ENCODE assay signal across 24 cellular contexts in genomic region chr22:35449829-35450689, GRCh38. TPM values are rescaled to one million over a fixed set of nuclear protein-coding genes. Genes with fewer than 3 reads are reported as not detected.
DNase-seq lines count a peak whose midpoint lies in the region; ATAC-seq and TF ChIP-seq lines count a peak whose summit lies in the region.
"Had no signal": no experiment of that assay in that cellular context is flagged by ENCODE, and none has a peak within 500 bp of the region (broad histone marks: within the 10 kb centered on the region; RNA-seq: fewer than 3 reads in every experiment).

No MANE protein-coding gene starts in this region.

- H3K9ac ChIP-seq in neural cell (ENCODE audit: low read length): no peak overlapping the region
- H3K9ac ChIP-seq: KMS-11 had no signal

- DNase-seq in NCI-H345 (lab: John Stamatoyannopoulos, UW) (peak; percentile 3), NCI-H345 treated with DMSO at 0.1 percent for 48 hours (lab: John Stamatoyannopoulos, UW; ENCODE audit: unreplicated experiment) (no peak), NCI-H1417 treated with DMSO at 0.1 percent for 48 hours (lab: John Stamatoyannopoulos, UW) (no peak), 8988T (no peak)
- no peak for DNase-seq in activated CD4-positive, alpha-beta T cell treated with anti-CD3 and anti-CD28 coated beads for 4 hours
- DNase-seq: Calu3, DMS79 treated with DMSO at 0.1 percent for 48 hours, GF-D8, HCEC 1CT, NCI-H1048, NCI-H1417, NCI-H1694 treated with DMSO at 0.1 percent for 48 hours, NCI-H2081, NCI-H2171 treated with DMSO at 0.1 percent for 48 hours, NCI-H446 treated with DMSO at 0.1 percent for 48 hours, NCI-H526, PC-9, SJCRH30 had no signal

- peak overlapping the region; percentile 39 for H3K27ac Mint-ChIP-seq in activated T-helper 17 cell treated with anti-CD3 and anti-CD28 coated beads, Interleukin-2, amount 50 U/mL, for 72 hours

- TF ChIP-seq RAD21 in neural cell (conservative IDR thresholded peaks at IDR 0.05): no peak

- H3K79me2 ChIP-seq in neural cell (replicated peaks; ENCODE audit: insufficient read depth, low read length): no peaks in the 10 kb centered on the region

- no peak for TF ChIP-seq EP300 in neural cell (conservative IDR thresholded peaks at IDR 0.05; ENCODE audit: poor library complexity, severe bottlenecking)

- H3K4me3 Mint-ChIP-seq in activated T-helper 17 cell treated with anti-CD3 and anti-CD28 coated beads, Interleukin-2, amount 50 U/mL, for 72 hours: no peak overlapping the region
- H3K4me3 Mint-ChIP-seq: IgD-negative memory B cell had no signal

- no peaks in the 10 kb centered on the region for H3K27me3 ChIP-seq in neural cell (ENCODE audit: insufficient read depth, low read depth, low read length)
- H3K27me3 ChIP-seq: SJCRH30 had no signal

- H3K4me1 ChIP-seq in HEK293 (ENCODE audit: control insufficient read depth, insufficient read depth, low read length): peaks cover 7% of the 10 kb centered on the region

- no peak for ATAC-seq in activated T-helper 17 cell treated with anti-CD3 and anti-CD28 coated beads, Interleukin-2, amount 50 U/mL, for 72 hours (replicated peaks)
- ATAC-seq: Right ventricle myocardium inferior had no signal

- no peaks in the 10 kb centered on the region for H3K9me3 Mint-ChIP-seq in activated T-helper 17 cell treated with anti-CD3 and anti-CD28 coated beads, Interleukin-2, amount 50 U/mL, for 72 hours
- H3K9me3 Mint-ChIP-seq: IgD-negative memory B cell had no signal

- H3K4me1 Mint-ChIP-seq in activated T-helper 17 cell treated with anti-CD3 and anti-CD28 coated beads, Interleukin-2, amount 50 U/mL, for 72 hours: peaks cover 4% of the 10 kb centered on the region

- H3K27me3 Mint-ChIP-seq in activated T-helper 17 cell treated with anti-CD3 and anti-CD28 coated beads, Interleukin-2, amount 50 U/mL, for 72 hours: no peaks in the 10 kb centered on the region
- H3K27me3 Mint-ChIP-seq: IgD-negative memory B cell had no signal

- H3K9me3 ChIP-seq in HEK293 (ENCODE audit: control insufficient read depth, insufficient read depth, low read depth, low read length): no peaks in the 10 kb centered on the region
- H3K9me3 ChIP-seq in neural cell (ENCODE audit: low read length): no peaks in the 10 kb centered on the region
- H3K9me3 ChIP-seq: SJCRH30 had no signal

- TF ChIP-seq CTCF in HEK293 (tag by site-specific recombination; IDR thresholded peaks at IDR 0.05) (no peak), neural cell (IDR thresholded peaks at IDR 0.05; ENCODE audit: poor library complexity, severe bottlenecking) (no peak)

- no peaks in the 10 kb centered on the region for H4K20me1 ChIP-seq in neural cell (ENCODE audit: insufficient read depth)

- H3K27ac ChIP-seq in HEK293 (ENCODE audit: extremely low read depth, low read depth, low read length): no peak overlapping the region
- peak overlapping the region; percentile 5 for H3K27ac ChIP-seq in neural cell (ENCODE audit: low read length)
- H3K27ac ChIP-seq: KMS-11, PC-9, SJCRH30 had no signal

- no peak overlapping the region for H3K4me2 ChIP-seq in neural cell (ENCODE audit: low read length)
- H3K4me2 ChIP-seq: KMS-11, PC-9 had no signal

- POLR2A ChIA-PET in HEK293 (lab: Yijun Ruan, JAX): no interaction called here

- H3K36me3 Mint-ChIP-seq in activated T-helper 17 cell treated with anti-CD3 and anti-CD28 coated beads, Interleukin-2, amount 50 U/mL, for 72 hours (ENCODE audit: low read depth): peaks cover 14% of the 10 kb centered on the region

- peaks cover 0 to 36% of the 10 kb centered on the region in 2 experiments; a peak in 1 of 3 replicates for H3K36me3 ChIP-seq in HEK293 (ENCODE audit: control insufficient read depth in 2 of 2, insufficient read depth in 1 of 2, low read length in 2 of 2)
- H3K36me3 ChIP-seq in neural cell (ENCODE audit: insufficient read depth, low read length): no peaks in the 10 kb centered on the region
- H3K36me3 ChIP-seq: SJCRH30 had no signal

- no peaks in the 10 kb centered on the region for H3F3A ChIP-seq in neural cell (ENCODE audit: insufficient read depth, low read length, poor library complexity, severe bottlenecking)

- no peaks in the 10 kb centered on the region for H3K9me2 ChIP-seq in neural cell (ENCODE audit: insufficient read depth, low read length)

- CTCF ChIA-PET in HEK293 (lab: Yijun Ruan, JAX): interaction anchor here (0.6 to 0.7 kb wide), 2 partner anchors 19 to 20 kb away, joined by 3 to 4 read pairs; no protein-coding TSS in a partner anchor

- no peak overlapping the region for H2AFZ ChIP-seq in neural cell (ENCODE audit: low read depth, low read length)
- H2AFZ ChIP-seq: PC-9 had no signal

- no peak overlapping the region for H3K4me3 ChIP-seq in HEK293 (ENCODE audit: low read depth, low read length)
- H3K4me3 ChIP-seq in neural cell (ENCODE audit: low read length): no peak overlapping the region
- H3K4me3 ChIP-seq: PC-9, SJCRH30 had no signal

TF ChIP-seq in HEK293, 187 proteins besides CTCF, POLR2A, EP300 and RAD21:
- TF ChIP-seq ZNF19 (tag by site-specific recombination; IDR thresholded peaks at IDR 0.05; ENCODE audit: low read depth): no peak
- TF ChIP-seq KLF1 (tag by site-specific recombination; IDR thresholded peaks at IDR 0.05): peak; percentile 65
- no peak for TF ChIP-seq ZNF843 (tag by site-specific recombination; IDR thresholded peaks at IDR 0.05)
- peak; percentile 73 for TF ChIP-seq ZIC2 (tag by site-specific recombination; IDR thresholded peaks at IDR 0.05)
- peak; percentile 80; the same call in 1 of the 2 replicates for TF ChIP-seq ZNF121 (tag by site-specific recombination; IDR thresholded peaks at IDR 0.05)
- TF ChIP-seq ZNF398 (tag by site-specific recombination; IDR thresholded peaks at IDR 0.05): peak; percentile 68; the same call in 1 of the 2 replicates
- TF ChIP-seq ZNF133 (tag by site-specific recombination; IDR thresholded peaks at IDR 0.05): no peak
- TF ChIP-seq ZFP69B (tag by site-specific recombination; IDR thresholded peaks at IDR 0.05): no peak
- TF ChIP-seq GLIS1 (tag by site-specific recombination; IDR thresholded peaks at IDR 0.05): peak; percentile 80

TF ChIP-seq in neural cell, 6 proteins besides CTCF, POLR2A, EP300 and RAD21:
- TF ChIP-seq SMC3 (conservative IDR thresholded peaks at IDR 0.05; ENCODE audit: poor library complexity) (no peak), EZH2 (IDR thresholded peaks at IDR 0.05; ENCODE audit: borderline replicate concordance, insufficient read depth, low read length, poor library complexity, severe bottlenecking) (no peak), TAF1 (IDR thresholded peaks at IDR 0.05; ENCODE audit: low read depth) (no peak), MXI1 (conservative IDR thresholded peaks at IDR 0.05; ENCODE audit: poor library complexity, severe bottlenecking) (no peak), POLR2AphosphoS5 (IDR thresholded peaks at IDR 0.05) (no peak), REST (IDR thresholded peaks at IDR 0.05; ENCODE audit: borderline replicate concordance) (no peak)

RNA-seq across cellular contexts. Expression of gene MCM5, which starts 50.1 kb away (rescaled TPM):
- 100 to 1,000 TPM; 124 to 273 TPM for total RNA-seq in activated T-helper 17 cell treated with anti-CD3 and anti-CD28 coated beads, Interleukin-2, amount 50 U/mL, for 72 hours
- 6.9 and 7.2 TPM in 2 replicates for polyA plus RNA-seq in neural cell
- polyA minus RNA-seq in neural cell: 7.5 and 8.0 TPM in 2 replicates
